In the genomic region with DNA sequence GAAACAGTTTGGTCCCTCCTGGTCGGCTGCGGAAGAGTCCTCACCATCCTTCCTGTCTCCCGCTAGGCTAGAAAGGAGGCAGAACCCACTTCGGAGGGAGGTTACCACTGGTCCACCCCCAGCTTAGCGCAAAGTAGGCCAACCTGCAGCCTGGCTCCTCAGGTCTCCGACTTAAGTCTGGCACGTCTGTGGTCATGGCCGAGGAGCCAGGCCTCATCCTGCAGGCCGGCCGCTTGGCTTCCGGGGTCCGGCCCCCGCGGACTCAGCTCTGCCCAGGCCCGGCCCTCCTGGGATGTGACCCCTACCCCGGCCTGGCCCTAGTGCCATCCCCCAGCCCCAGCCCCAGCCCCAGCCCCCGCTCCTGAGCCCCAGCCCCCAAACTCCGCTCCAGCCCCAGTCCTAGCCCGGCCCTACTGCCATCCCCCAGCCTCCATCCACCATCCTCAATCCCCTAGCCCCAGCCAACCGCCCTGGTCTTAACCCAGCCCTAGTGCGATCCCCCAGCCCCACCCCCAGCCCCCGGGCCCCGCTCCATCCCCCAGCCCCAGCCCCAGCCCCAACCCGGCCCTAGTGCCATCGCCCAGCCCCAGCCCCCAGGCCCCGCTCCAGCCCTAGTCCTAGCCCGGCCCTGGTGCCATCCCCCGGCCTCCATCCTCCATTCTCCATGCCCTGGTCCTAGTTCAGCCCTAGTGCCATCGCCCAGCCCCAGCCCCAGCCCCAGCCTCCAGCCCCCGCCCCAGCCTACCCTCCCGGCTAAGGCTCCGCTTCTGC, we compare ENCODE assay signal across 8 cellular contexts. TPM values are rescaled to one million over a fixed set of nuclear protein-coding genes. Genes with fewer than 3 reads are reported as not detected.
DNase-seq lines count a peak whose midpoint lies in the region; ATAC-seq and TF ChIP-seq lines count a peak whose summit lies in the region.

No MANE protein-coding gene starts in this region.

- peak; percentile 65 for DNase-seq in activated CD8-positive, alpha-beta memory T cell treated with anti-CD3 and anti-CD28 coated beads, Interleukin-2, amount 10 ng/mL, durations not matched to agents 7 days and 5 days
- DNase-seq in activated CD8-positive, alpha-beta memory T cell treated with anti-CD3 and anti-CD28 coated beads, Interleukin-2, amount 50 U/mL, for 48 hours, result no peak
- DNase-seq in LNCaP clone FGC (ENCODE audit: low read depth), result no peak
- peak; percentile 55 for DNase-seq in amniotic epithelial cell (ENCODE audit: low read depth)
- DNase-seq in iPS DF 6.9 (ENCODE audit: low read depth, low spot score), result no peak
- DNase-seq in stimulated activated CD4-positive, alpha-beta T cell treated with anti-CD3 and anti-CD28 coated beads, Interleukin-1b, Interleukin-23, amount 100 ng/mL, for 48 hours, result no peak

- H3K9me3 ChIP-seq in iPS DF 6.9 (ENCODE audit: control insufficient read depth, insufficient read depth, low read length), result no peaks in the 10 kb centered on the region
- H3K9me3 ChIP-seq in skeletal muscle satellite cell (replicated peaks; ENCODE audit: low read length), result no peaks in the 10 kb centered on the region

- peak overlapping the region; percentile 95 for H3K4me2 ChIP-seq in skeletal muscle satellite cell (ENCODE audit: low read length)

- peak overlapping the region; percentile 82 for H3K27ac Mint-ChIP-seq in activated CD8-positive, alpha-beta memory T cell treated with anti-CD3 and anti-CD28 coated beads, Interleukin-2, amount 10 ng/mL, durations not matched to agents 7 days and 5 days

- ATAC-seq in activated CD8-positive, alpha-beta memory T cell treated with anti-CD3 and anti-CD28 coated beads, Interleukin-2, amount 10 ng/mL, durations not matched to agents 7 days and 5 days, result peak; percentile 47
- no peak for ATAC-seq in HG03457 (IDR thresholded peaks at IDR 0.05; ENCODE audit: unreplicated experiment)

- H3K4me1 Mint-ChIP-seq in activated CD8-positive, alpha-beta memory T cell treated with anti-CD3 and anti-CD28 coated beads, Interleukin-2, amount 10 ng/mL, durations not matched to agents 7 days and 5 days, result peaks cover 22% of the 10 kb centered on the region

- CTCF ChIA-PET in activated CD8-positive, alpha-beta memory T cell treated with anti-CD3 and anti-CD28 coated beads, Interleukin-2, amount 10 ng/mL, durations not matched to agents 7 days and 5 days (lab: Charles Lee), result interaction anchor here (0.7 kb wide), 1 partner anchor 11 kb away, joined by 4 read pairs; a partner anchor contains a TSS

- no CpG with 5 or more reads among the region's 32 CpGs for WGBS in iPS DF 6.9 (ENCODE audit: insufficient coverage, insufficient read length)

- H3K4me3 ChIP-seq in LNCaP clone FGC (ENCODE audit: low read depth, low read length) (peak overlapping the region; percentile 61), iPS DF 6.9 (ENCODE audit: low read length) (peak overlapping the region; percentile 73), skeletal muscle satellite cell (ENCODE audit: low read length) (peak overlapping the region; percentile 95)

- peaks cover 34% of the 10 kb centered on the region for H3K36me3 Mint-ChIP-seq in activated CD8-positive, alpha-beta memory T cell treated with anti-CD3 and anti-CD28 coated beads, Interleukin-2, amount 10 ng/mL, durations not matched to agents 7 days and 5 days

- H3K27me3 Mint-ChIP-seq in activated CD8-positive, alpha-beta memory T cell treated with anti-CD3 and anti-CD28 coated beads, Interleukin-2, amount 10 ng/mL, durations not matched to agents 7 days and 5 days, result no peaks in the 10 kb centered on the region

- no peaks in the 10 kb centered on the region for H3K9me3 Mint-ChIP-seq in activated CD8-positive, alpha-beta memory T cell treated with anti-CD3 and anti-CD28 coated beads, Interleukin-2, amount 10 ng/mL, durations not matched to agents 7 days and 5 days (ENCODE audit: low read depth)

- H3K27ac ChIP-seq in iPS DF 6.9 (ENCODE audit: low read length), result no peak overlapping the region

- peak overlapping the region; percentile 85 for H3K4me3 Mint-ChIP-seq in activated CD8-positive, alpha-beta memory T cell treated with anti-CD3 and anti-CD28 coated beads, Interleukin-2, amount 10 ng/mL, durations not matched to agents 7 days and 5 days

- H3K27me3 ChIP-seq in iPS DF 6.9 (ENCODE audit: control insufficient read depth, insufficient read depth, low read length), result no peaks in the 10 kb centered on the region
- no peaks in the 10 kb centered on the region for H3K27me3 ChIP-seq in skeletal muscle satellite cell (ENCODE audit: control insufficient read depth, insufficient read depth, low read length)

- H3K9ac ChIP-seq in skeletal muscle satellite cell (ENCODE audit: low read depth, low read length), result peak overlapping the region; percentile 95

- H3K4me1 ChIP-seq in iPS DF 6.9 (ENCODE audit: control insufficient read depth, insufficient read depth, low read length), result no peaks in the 10 kb centered on the region
- peaks cover 6% of the 10 kb centered on the region for H3K4me1 ChIP-seq in skeletal muscle satellite cell (ENCODE audit: control insufficient read depth, insufficient read depth, low read length)

- no peak for TF ChIP-seq CTCF in LNCaP clone FGC (IDR thresholded peaks at IDR 0.05; ENCODE audit: control insufficient read depth, extremely low read depth, insufficient read depth)

- H3K36me3 ChIP-seq in iPS DF 6.9 (ENCODE audit: control insufficient read depth, insufficient read depth, low read length), result peaks cover 14% of the 10 kb centered on the region
- peaks cover 41% of the 10 kb centered on the region for H3K36me3 ChIP-seq in skeletal muscle satellite cell (ENCODE audit: insufficient read depth, low read length)

RNA-seq across cellular contexts. Expression of a gene that starts 0.6 kb away (rescaled TPM):
- total RNA-seq in activated CD8-positive, alpha-beta memory T cell treated with anti-CD3 and anti-CD28 coated beads, Interleukin-2, amount 10 ng/mL, durations not matched to agents 7 days and 5 days, result 10 to 100 TPM; 56.1 to 69.6 TPM
- 31.9 and 43.9 TPM in 2 replicates for total RNA-seq in skeletal muscle satellite cell (2012; rRNA removed)

RNA-seq across cellular contexts. Expression of a gene that starts 11.7 kb away (rescaled TPM):
- 10 to 100 TPM; 77.7 to 90.2 TPM for total RNA-seq in activated CD8-positive, alpha-beta memory T cell treated with anti-CD3 and anti-CD28 coated beads, Interleukin-2, amount 10 ng/mL, durations not matched to agents 7 days and 5 days
- total RNA-seq in skeletal muscle satellite cell (2012; rRNA removed), result 26.1 and 27.3 TPM in 2 replicates

RNA-seq across cellular contexts. Expression of a gene that starts 11.9 kb away (rescaled TPM):
- total RNA-seq in activated CD8-positive, alpha-beta memory T cell treated with anti-CD3 and anti-CD28 coated beads, Interleukin-2, amount 10 ng/mL, durations not matched to agents 7 days and 5 days, result 100 to 1,000 TPM; 114 to 155 TPM
- total RNA-seq in skeletal muscle satellite cell (2012; rRNA removed), result 6.3 TPM in 2 replicates

RNA-seq across cellular contexts. Expression of a gene that starts 20.4 kb away (rescaled TPM):
- total RNA-seq in activated CD8-positive, alpha-beta memory T cell treated with anti-CD3 and anti-CD28 coated beads, Interleukin-2, amount 10 ng/mL, durations not matched to agents 7 days and 5 days, result 10 to 100 TPM; 30.1 to 31.5 TPM
- 15.9 and 18.5 TPM in 2 replicates for total RNA-seq in skeletal muscle satellite cell (2012; rRNA removed)

Comparison
In these comparisons a context has a peak if more than half of its experiments do, and no peak if none do; other contexts are left out.
1. DNase-seq: peak in activated CD8-positive, alpha-beta memory T cell treated with anti-CD3 and anti-CD28 coated beads, Interleukin-2, amount 10 ng/mL, durations not matched to agents 7 days and 5 days (single experiment) and amniotic epithelial cell (single experiment); none in activated CD8-positive, alpha-beta memory T cell treated with anti-CD3 and anti-CD28 coated beads, Interleukin-2, amount 50 U/mL, for 48 hours (single experiment), LNCaP clone FGC (single experiment), iPS DF 6.9 (single experiment) and stimulated activated CD4-positive, alpha-beta T cell treated with anti-CD3 and anti-CD28 coated beads, Interleukin-1b, Interleukin-23, amount 100 ng/mL, for 48 hours (single experiment).
2. Peak in every context shown above with its lines, with median percentiles within 50 percentile points of each other: H3K4me3 ChIP-seq.